Comparison of ENCODE assay signal across 26 cellular contexts in genomic region chr16:87037012-87037411, GRCh38.
"Had no signal": no experiment of that assay in that cellular context is flagged by ENCODE, and none has a peak within 500 bp of the region (broad histone marks: within the 10 kb centered on the region; RNA-seq: fewer than 3 reads in every experiment).

No MANE protein-coding gene starts in this region.

- H3K4me3 ChIP-seq: heart left ventricle, lower lobe of right lung, ovary, right atrium auricular region, right lobe of liver, skin epidermis, stomach, testis, thyroid gland, uterus had no signal

- H3K36me3 ChIP-seq: heart left ventricle, lower lobe of right lung, neutrophil, ovary, right atrium auricular region, right lobe of liver, stomach, thyroid gland, uterus had no signal

- H3K9me3 ChIP-seq: heart left ventricle, lower lobe of right lung, neutrophil, ovary, right atrium auricular region, right lobe of liver, stomach, testis, thyroid gland, uterus had no signal

- H3K27ac ChIP-seq: heart left ventricle, lower lobe of right lung, neutrophil, ovary, right atrium auricular region, right lobe of liver, skin epidermis, stomach, testis, thyroid gland, uterus had no signal

- H3K27me3 ChIP-seq: heart left ventricle, ovary, right atrium auricular region, right lobe of liver, testis, thyroid gland, uterus had no signal

- DNase-seq: hypothalamus; immature natural killer cell; kidney glomerular epithelial cell; left cardiac atrium; lower lobe of right lung; mammary epithelial cell; mesenchymal stem cell; naive thymus-derived CD8-positive, alpha-beta T cell; occipital lobe; ovary; right lobe of liver; stimulated activated CD4-positive, alpha-beta T cell treated with anti-CD3 and anti-CD28 coated beads, Interleukin-12 subunit alpha, Interleukin-12 subunit beta, amount 100 ng/mL, for 4 hours; stimulated activated CD4-positive, alpha-beta T cell treated with anti-CD3 and anti-CD28 coated beads, Interleukin-15, amount 100 ng/mL, for 24 hours; stimulated activated CD4-positive, alpha-beta T cell treated with anti-CD3 and anti-CD28 coated beads, Interleukin-2, amount 100 ng/mL, for 24 hours; stimulated activated CD4-positive, alpha-beta T cell treated with anti-CD3 and anti-CD28 coated beads, Interleukin-4, amount 100 ng/mL, for 1 hour; stimulated activated naive B cell treated with anti-CD40 and anti-IgM and Interleukin-4, amounts not matched to agents 10 μg/mL and 1 μg/mL and 100 μg/mL, for 72 hours; stimulated activated naive CD8-positive, alpha-beta T cell treated with anti-CD3 and anti-CD28 coated beads, Interleukin-15, Interleukin-2, amounts not matched to agents 100 U/mL and 50 U/mL, for 24 hours; stomach; testis; thyroid gland; trophoblast cell; uterus had no signal

- H3K4me1 ChIP-seq: lower lobe of right lung, right lobe of liver, stomach, testis, thyroid gland, uterus had no signal
